Comparison of ENCODE assay signal across 8 cellular contexts in the genomic region with DNA sequence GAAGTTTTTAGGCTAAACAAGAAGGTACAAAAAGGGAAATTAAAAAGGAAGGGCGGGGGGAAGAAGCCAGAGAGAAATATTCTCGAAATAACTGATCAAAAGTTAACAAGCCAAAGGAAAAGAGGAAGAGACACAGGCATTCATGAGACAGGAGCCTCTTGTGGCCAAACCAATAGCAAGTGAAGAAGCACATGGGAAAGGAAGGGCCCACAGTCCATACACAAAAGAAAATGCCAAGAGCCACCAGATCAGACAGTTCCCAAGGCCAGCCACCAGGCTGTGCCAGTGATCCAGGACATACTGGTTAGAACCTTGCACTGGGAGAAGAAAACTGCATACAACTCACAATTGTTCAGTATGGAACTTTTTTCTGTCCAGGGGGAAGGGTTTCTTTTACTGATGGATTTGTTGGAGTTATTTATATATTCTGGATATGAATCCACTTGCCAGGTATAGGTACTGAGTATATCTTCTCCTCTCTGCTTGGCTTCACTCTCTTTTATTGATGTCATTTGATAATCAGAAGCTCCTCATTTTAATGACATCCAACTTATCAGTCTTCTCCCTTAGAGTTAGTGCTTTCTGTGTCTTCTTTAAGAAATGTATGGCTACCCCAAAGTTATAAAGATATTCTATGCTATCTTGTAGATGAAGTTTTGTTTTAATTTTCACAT.
DNase-seq lines count a peak whose midpoint lies in the region; ATAC-seq and TF ChIP-seq lines count a peak whose summit lies in the region.

No MANE protein-coding gene starts in this region.

- WGBS in right cardiac atrium, result 51% methylated on average over 2 of the region's 2 CpGs

- no peaks in the 10 kb centered on the region for H3K27me3 ChIP-seq in right cardiac atrium (ENCODE audit: control insufficient read depth, insufficient read depth)

- peak overlapping the region; percentile 71 for H3K27ac ChIP-seq in right cardiac atrium (ENCODE audit: low read length)

- H3K4me3 ChIP-seq in astrocyte of the cerebellum (ENCODE audit: low read depth, low read length) (no peak overlapping the region), right cardiac atrium (ENCODE audit: low read length) (no peak overlapping the region)

- in situ Hi-C loops in astrocyte of the cerebellum (cut with HindIII; ENCODE audit: low sequenced_read_pairs), result no loop called here

- TF ChIP-seq CTCF in astrocyte of the cerebellum (IDR thresholded peaks at IDR 0.05; ENCODE audit: low read depth, low read length, missing control alignments), result peak; percentile 77

- DNase-seq in D341Med (ENCODE audit: low spot score) (peak; percentile 74), M059J (ENCODE audit: low read depth) (peak; percentile 80), SW 1271 (lab: John Stamatoyannopoulos, UW) (peak; percentile 25 to 73), astrocyte of the cerebellum (ENCODE audit: low read depth) (peak; percentile 63), right cardiac atrium (peak; percentile 75 to 90 (median 88)), renal cortical epithelial cell (ENCODE audit: low read depth) (peak; percentile 81)

- H3K4me1 ChIP-seq in right cardiac atrium (ENCODE audit: control insufficient read depth, insufficient read depth, low read length), result peaks cover 46% of the 10 kb centered on the region

- ATAC-seq in GM21717 (IDR thresholded peaks at IDR 0.05; ENCODE audit: unreplicated experiment), result peak; percentile 24
- ATAC-seq in right cardiac atrium, result peak; percentile 60 to 65
- ATAC-seq in HG03025 (IDR thresholded peaks at IDR 0.05; ENCODE audit: low FRiP score, unreplicated experiment), result no peak

- intact Hi-C loops in right cardiac atrium (cut with DNase I), result loop anchor here in 3 of 4 donors (2.0 to 10.0 kb wide), 4 partner anchors 39 to 136 kb away; no protein-coding TSS in a partner anchor

- no peaks in the 10 kb centered on the region for H3K9me3 ChIP-seq in right cardiac atrium (ENCODE audit: control insufficient read depth, low read length)
